22 cellular contexts compared by ENCODE assay signal in genomic region chr1:55519937-55520683, GRCh38.
DNase-seq lines count a peak whose midpoint lies in the region; ATAC-seq and TF ChIP-seq lines count a peak whose summit lies in the region.
"Had no signal": no experiment of that assay in that cellular context is flagged by ENCODE, and none has a peak within 500 bp of the region (broad histone marks: within the 10 kb centered on the region; RNA-seq: fewer than 3 reads in every experiment).

No MANE protein-coding gene starts in this region.

- in situ Hi-C loops in Caki2 (cut with HindIII; ENCODE audit: low pct_unique_long_range_greater_than_20kb, low sequenced_read_pairs) = no loop called here

- no peak for ATAC-seq in omental fat pad (ENCODE audit: low FRiP score)
- ATAC-seq: CD8-positive, alpha-beta T cell; left colon; stimulated activated naive B cell treated with anti-CD40 and anti-IgM and Interleukin-4, amounts not matched to agents 10 μg/mL and 1 μg/mL and 100 μg/mL, for 72 hours had no signal

- DNase-seq in Caki2 (ENCODE audit: low read depth) (peak; percentile 41), NCI-H1694 (lab: John Stamatoyannopoulos, UW) (peak; percentile 87), cerebellum (ENCODE audit: low spot score) (peak; percentile 46), kidney tubule cell (ENCODE audit: low spot score) (peak; percentile 63), middle frontal gyrus (ENCODE audit: extremely low spot score, low spot score) (no peak), omental fat pad (ENCODE audit: low spot score) (no peak)
- no peak for DNase-seq in central memory CD4-positive, alpha-beta T cell
- no peak for DNase-seq in effector CD8-positive, alpha-beta T cell (lab: John Stamatoyannopoulos, UW)
- DNase-seq: activated CD4-positive, alpha-beta T cell treated with anti-CD3 and anti-CD28 coated beads, Interleukin-2, amount 10 ng/mL, durations not matched to agents 24 days and 14 days; activated naive CD8-positive, alpha-beta T cell treated with anti-CD3 and anti-CD28 coated beads for 36 hours; CD8-positive, alpha-beta T cell; DMS79 treated with DMSO at 0.1 percent for 48 hours; H7; Karpas-422; left colon; midbrain; NCI-H748 treated with DMSO at 0.1 percent for 48 hours; OCI-M1; posterior cingulate gyrus; SIG-M5; stimulated activated naive B cell treated with anti-CD40 and anti-IgM and Interleukin-4, amounts not matched to agents 10 μg/mL and 1 μg/mL and 100 μg/mL, for 72 hours; testis had no signal

- TF ChIP-seq CTCF in omental fat pad (IDR thresholded peaks at IDR 0.05) = no peak

Comparison
In these comparisons a context has a peak if more than half of its experiments do, and no peak if none do; other contexts are left out.
1. DNase-seq: peak in Caki2 (single experiment), NCI-H1694 (single experiment), cerebellum (single experiment) and kidney tubule cell (single experiment); none in middle frontal gyrus (single experiment), central memory CD4-positive, alpha-beta T cell (single experiment), effector CD8-positive, alpha-beta T cell (single experiment) and omental fat pad (single experiment).